Comparison of ENCODE assay signal across 1 cellular context in the genomic region with DNA sequence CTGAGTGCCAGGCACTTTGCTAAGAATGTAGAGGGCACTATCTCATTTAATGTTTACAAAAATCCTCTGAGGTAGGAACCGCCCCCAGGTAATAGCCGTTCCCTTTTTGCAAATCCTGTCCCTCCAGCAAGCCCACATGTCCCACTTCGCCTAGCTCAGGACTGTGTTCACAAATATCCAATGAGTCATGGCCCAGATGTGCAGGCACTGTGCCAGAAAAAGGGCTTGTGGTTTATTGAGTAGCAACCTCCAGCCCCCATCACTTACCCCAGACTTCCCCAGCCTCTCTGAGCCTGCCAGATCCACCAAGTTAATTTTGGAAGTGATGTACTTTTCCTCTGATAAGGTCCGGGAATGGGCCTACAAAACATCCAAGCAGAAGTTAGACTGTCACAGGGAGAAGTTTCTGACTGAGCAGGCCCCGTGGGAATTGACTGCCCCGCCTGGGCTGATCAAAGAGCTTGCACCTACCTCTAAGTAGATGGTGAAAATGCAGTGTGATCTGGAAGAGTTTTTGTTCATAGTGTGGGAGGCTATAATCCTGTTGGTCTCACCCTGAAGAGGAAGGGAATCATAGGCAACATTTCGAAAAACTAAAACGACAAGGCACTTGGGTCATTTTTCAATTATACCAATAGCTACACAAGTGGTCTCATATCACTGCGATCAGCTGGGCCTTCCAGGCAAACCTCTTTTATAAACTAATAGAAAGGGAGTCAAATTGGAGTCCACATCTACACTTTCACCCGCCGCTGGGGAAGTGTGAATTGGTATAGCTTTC.
TF ChIP-seq lines count a peak whose summit lies in the region.

No MANE protein-coding gene starts in this region.

TF ChIP-seq in K562, 482 proteins besides CTCF, POLR2A, EP300 and RAD21 (continued from another document and continues in another):
- peak; percentile 94 for TF ChIP-seq MEF2A (IDR thresholded peaks at IDR 0.05; ENCODE audit: control insufficient read depth, low read depth, low read length)
- TF ChIP-seq HDGF (IDR thresholded peaks at IDR 0.05), result no peak
- TF ChIP-seq, protein P1, sequence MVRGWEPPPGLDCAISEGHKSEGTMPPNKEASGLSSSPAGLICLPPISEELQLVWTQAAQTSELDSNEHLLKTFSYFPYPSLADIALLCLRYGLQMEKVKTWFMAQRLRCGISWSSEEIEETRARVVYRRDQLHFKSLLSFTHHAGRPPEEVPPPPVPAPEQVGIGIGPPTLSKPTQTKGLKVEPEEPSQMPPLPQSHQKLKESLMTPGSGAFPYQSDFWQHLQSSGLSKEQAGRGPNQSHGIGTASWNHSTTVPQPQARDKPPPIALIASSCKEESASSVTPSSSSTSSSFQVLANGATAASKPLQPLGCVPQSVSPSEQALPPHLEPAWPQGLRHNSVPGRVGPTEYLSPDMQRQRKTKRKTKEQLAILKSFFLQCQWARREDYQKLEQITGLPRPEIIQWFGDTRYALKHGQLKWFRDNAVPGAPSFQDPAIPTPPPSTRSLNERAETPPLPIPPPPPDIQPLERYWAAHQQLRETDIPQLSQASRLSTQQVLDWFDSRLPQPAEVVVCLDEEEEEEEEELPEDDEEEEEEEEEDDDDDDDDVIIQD (CRISPR knock-in tag; IDR thresholded peaks at IDR 0.05), result no peak
- no peak for TF ChIP-seq KDM5B (IDR thresholded peaks at IDR 0.05; ENCODE audit: insufficient replicate concordance, low read depth, low read length)
- TF ChIP-seq FOS (IDR thresholded peaks at IDR 0.05; ENCODE audit: extremely low read depth, insufficient read length), result peak; percentile 63
- TF ChIP-seq, protein P2, sequence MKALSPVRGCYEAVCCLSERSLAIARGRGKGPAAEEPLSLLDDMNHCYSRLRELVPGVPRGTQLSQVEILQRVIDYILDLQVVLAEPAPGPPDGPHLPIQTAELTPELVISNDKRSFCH (CRISPR knock-in tag; IDR thresholded peaks at IDR 0.05), result no peak
- TF ChIP-seq, protein P2 (tag; IDR thresholded peaks at IDR 0.05), result no peak
- TF ChIP-seq SRSF1 (IDR thresholded peaks at IDR 0.05; ENCODE audit: low read depth, low read length), result no peak
- TF ChIP-seq PRMT5 (CRISPR knock-in tag; IDR thresholded peaks at IDR 0.05), result no peak
- no peak for TF ChIP-seq ETS2 (tag; IDR thresholded peaks at IDR 0.05; ENCODE audit: borderline replicate concordance, poor library complexity, severe bottlenecking)
- TF ChIP-seq NFIX (CRISPR knock-in tag; IDR thresholded peaks at IDR 0.05; ENCODE audit: low read depth), result peak; percentile 57; the same call in 1 of the 2 replicates
- TF ChIP-seq SMARCE1 (IDR thresholded peaks at IDR 0.05), result peak; percentile 95
- TF ChIP-seq, protein P3, sequence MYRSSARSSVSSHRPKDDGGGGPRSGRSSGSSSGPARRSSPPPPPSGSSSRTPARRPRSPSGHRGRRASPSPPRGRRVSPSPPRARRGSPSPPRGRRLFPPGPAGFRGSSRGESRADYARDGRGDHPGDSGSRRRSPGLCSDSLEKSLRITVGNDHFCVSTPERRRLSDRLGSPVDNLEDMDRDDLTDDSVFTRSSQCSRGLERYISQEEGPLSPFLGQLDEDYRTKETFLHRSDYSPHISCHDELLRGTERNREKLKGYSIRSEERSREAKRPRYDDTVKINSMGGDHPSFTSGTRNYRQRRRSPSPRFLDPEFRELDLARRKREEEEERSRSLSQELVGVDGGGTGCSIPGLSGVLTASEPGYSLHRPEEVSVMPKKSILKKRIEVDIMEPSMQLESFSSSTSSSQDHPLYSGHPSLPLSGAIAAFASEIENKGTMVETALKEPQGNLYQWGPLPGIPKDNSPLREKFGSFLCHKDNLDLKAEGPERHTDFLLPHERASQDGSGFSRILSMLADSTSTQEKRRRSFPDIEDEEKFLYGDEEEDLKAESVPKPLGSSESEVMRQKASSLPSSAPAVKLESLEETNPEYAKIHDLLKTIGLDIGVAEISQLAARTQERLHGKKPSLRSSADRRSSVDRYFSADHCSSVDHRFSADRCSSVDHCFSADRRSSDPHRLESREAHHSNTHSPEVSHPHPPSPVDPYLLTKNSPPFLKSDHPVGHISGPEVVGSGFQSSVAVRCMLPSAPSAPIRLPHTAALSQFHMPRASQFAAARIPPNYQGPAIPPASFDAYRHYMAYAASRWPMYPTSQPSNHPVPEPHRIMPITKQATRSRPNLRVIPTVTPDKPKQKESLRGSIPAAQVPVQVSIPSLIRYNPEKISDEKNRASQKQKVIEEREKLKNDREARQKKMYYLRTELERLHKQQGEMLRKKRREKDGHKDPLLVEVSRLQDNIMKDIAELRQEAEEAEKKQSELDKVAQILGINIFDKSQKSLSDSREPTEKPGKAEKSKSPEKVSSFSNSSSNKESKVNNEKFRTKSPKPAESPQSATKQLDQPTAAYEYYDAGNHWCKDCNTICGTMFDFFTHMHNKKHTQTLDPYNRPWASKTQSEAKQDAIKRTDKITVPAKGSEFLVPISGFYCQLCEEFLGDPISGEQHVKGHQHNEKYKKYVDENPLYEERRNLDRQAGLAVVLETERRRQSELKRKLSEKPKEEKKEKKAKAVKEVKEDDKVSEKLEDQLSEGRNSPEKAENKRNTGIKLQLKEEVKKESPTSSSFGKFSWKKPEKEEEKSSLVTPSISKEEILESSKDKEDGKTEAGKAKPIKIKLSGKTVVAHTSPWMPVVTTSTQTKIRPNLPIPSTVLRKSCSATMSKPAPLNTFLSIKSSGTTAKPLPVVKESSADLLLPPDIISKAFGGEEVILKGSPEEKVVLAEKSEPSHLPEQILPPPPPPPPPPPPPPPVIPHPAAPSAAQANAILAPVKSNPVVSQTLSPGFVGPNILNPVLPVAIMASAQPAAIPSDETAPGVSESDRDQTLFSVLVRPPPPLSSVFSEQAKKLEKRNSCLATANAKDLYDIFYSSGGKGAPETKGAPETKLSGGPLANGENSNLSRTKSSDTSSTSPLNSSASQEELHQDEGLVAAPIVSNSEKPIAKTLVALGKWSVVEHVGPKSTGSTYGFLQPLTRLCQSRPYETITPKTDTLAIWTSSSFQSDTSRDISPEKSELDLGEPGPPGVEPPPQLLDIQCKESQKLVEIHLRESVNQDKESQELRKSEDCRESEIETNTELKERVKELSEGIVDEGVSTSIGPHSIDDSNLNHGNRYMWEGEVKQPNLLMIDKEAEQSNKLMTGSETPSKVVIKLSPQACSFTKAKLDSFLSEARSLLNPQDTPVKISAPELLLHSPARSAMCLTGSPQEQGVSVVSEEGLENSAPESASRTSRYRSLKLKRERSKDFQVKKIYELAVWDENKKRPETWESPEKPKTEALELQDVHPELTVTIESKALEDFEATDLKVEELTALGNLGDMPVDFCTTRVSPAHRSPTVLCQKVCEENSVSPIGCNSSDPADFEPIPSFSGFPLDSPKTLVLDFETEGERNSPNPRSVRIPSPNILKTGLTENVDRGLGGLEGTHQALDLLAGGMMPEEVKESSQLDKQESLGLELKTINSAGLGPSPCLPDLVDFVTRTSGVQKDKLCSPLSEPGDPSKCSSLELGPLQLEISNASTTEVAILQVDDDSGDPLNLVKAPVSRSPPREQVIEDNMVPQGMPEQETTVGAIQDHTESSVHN (IDR thresholded peaks at IDR 0.05; ENCODE audit: borderline replicate concordance in 1 of 2, low read depth in 1 of 2), result peak in 1 of 2 experiments; percentile 75; a peak in 1 of 4 replicates
- TF ChIP-seq, protein P4, sequence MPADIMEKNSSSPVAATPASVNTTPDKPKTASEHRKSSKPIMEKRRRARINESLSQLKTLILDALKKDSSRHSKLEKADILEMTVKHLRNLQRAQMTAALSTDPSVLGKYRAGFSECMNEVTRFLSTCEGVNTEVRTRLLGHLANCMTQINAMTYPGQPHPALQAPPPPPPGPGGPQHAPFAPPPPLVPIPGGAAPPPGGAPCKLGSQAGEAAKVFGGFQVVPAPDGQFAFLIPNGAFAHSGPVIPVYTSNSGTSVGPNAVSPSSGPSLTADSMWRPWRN (IDR thresholded peaks at IDR 0.05; ENCODE audit: low read depth), result peak; percentile 49; the same call in 1 of the 2 replicates
- no peak for TF ChIP-seq RBM15 (IDR thresholded peaks at IDR 0.05; ENCODE audit: insufficient read depth, low read length)
- peak; percentile 31 for TF ChIP-seq NEUROD1 (IDR thresholded peaks at IDR 0.05; ENCODE audit: borderline replicate concordance, low read depth, low read length, partially characterized antibody)
- peak; percentile 85 for TF ChIP-seq SMAD1 (IDR thresholded peaks at IDR 0.05; ENCODE audit: low read depth, low read length, partially characterized antibody)
- TF ChIP-seq NUFIP1 (IDR thresholded peaks at IDR 0.05; ENCODE audit: partially characterized antibody), result no peak
- peak; percentile 81; the same call in 1 of the 2 replicates for TF ChIP-seq FOXP1 (CRISPR knock-in tag; IDR thresholded peaks at IDR 0.05)
- TF ChIP-seq EWSR1 (IDR thresholded peaks at IDR 0.05; ENCODE audit: borderline replicate concordance, low read depth, partially characterized antibody), result no peak
- TF ChIP-seq, protein P5, sequence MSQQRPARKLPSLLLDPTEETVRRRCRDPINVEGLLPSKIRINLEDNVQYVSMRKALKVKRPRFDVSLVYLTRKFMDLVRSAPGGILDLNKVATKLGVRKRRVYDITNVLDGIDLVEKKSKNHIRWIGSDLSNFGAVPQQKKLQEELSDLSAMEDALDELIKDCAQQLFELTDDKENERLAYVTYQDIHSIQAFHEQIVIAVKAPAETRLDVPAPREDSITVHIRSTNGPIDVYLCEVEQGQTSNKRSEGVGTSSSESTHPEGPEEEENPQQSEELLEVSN (IDR thresholded peaks at IDR 0.05; ENCODE audit: borderline replicate concordance in 1 of 2, extremely low read depth in 1 of 2, insufficient read depth in 1 of 2, insufficient read length in 1 of 2, low read depth in 1 of 2, low read length in 1 of 2, poor library complexity in 1 of 2, severe bottlenecking in 1 of 2), result peak in 1 of 2 experiments; percentile 60
- TF ChIP-seq ARID1B (IDR thresholded peaks at IDR 0.05), result peak; percentile 91
- no peak for TF ChIP-seq ZNF253 (CRISPR knock-in tag; conservative IDR thresholded peaks at IDR 0.05)
- TF ChIP-seq TCF7 (IDR thresholded peaks at IDR 0.05; ENCODE audit: borderline replicate concordance), result no peak
- peak; percentile 66; the same call in 1 of the 2 replicates for TF ChIP-seq ZNF197 (CRISPR knock-in tag; IDR thresholded peaks at IDR 0.05; ENCODE audit: low read depth)
- TF ChIP-seq FOXK2 (conservative IDR thresholded peaks at IDR 0.05 in 1 of 2, IDR thresholded peaks at IDR 0.05 in 1 of 2; ENCODE audit: low read depth in 2 of 2), result peak; percentile 49 to 54; a peak in 1 of 4 replicates
- no peak for TF ChIP-seq ZNF431 (CRISPR knock-in tag; IDR thresholded peaks at IDR 0.05)
- TF ChIP-seq JUN (IDR thresholded peaks at IDR 0.05; ENCODE audit: borderline replicate concordance, low read depth, low read length), result peak; percentile 96
- peak; percentile 93; the same call in 1 of the 2 replicates for TF ChIP-seq JUN (CRISPR knock-in tag; IDR thresholded peaks at IDR 0.05; ENCODE audit: borderline replicate concordance)
- peak; percentile 57; the same call in 1 of the 2 replicates for TF ChIP-seq PML (IDR thresholded peaks at IDR 0.05; ENCODE audit: low read length)
- TF ChIP-seq ZNF444 (CRISPR knock-in tag; IDR thresholded peaks at IDR 0.05), result no peak
- TF ChIP-seq, protein P6, sequence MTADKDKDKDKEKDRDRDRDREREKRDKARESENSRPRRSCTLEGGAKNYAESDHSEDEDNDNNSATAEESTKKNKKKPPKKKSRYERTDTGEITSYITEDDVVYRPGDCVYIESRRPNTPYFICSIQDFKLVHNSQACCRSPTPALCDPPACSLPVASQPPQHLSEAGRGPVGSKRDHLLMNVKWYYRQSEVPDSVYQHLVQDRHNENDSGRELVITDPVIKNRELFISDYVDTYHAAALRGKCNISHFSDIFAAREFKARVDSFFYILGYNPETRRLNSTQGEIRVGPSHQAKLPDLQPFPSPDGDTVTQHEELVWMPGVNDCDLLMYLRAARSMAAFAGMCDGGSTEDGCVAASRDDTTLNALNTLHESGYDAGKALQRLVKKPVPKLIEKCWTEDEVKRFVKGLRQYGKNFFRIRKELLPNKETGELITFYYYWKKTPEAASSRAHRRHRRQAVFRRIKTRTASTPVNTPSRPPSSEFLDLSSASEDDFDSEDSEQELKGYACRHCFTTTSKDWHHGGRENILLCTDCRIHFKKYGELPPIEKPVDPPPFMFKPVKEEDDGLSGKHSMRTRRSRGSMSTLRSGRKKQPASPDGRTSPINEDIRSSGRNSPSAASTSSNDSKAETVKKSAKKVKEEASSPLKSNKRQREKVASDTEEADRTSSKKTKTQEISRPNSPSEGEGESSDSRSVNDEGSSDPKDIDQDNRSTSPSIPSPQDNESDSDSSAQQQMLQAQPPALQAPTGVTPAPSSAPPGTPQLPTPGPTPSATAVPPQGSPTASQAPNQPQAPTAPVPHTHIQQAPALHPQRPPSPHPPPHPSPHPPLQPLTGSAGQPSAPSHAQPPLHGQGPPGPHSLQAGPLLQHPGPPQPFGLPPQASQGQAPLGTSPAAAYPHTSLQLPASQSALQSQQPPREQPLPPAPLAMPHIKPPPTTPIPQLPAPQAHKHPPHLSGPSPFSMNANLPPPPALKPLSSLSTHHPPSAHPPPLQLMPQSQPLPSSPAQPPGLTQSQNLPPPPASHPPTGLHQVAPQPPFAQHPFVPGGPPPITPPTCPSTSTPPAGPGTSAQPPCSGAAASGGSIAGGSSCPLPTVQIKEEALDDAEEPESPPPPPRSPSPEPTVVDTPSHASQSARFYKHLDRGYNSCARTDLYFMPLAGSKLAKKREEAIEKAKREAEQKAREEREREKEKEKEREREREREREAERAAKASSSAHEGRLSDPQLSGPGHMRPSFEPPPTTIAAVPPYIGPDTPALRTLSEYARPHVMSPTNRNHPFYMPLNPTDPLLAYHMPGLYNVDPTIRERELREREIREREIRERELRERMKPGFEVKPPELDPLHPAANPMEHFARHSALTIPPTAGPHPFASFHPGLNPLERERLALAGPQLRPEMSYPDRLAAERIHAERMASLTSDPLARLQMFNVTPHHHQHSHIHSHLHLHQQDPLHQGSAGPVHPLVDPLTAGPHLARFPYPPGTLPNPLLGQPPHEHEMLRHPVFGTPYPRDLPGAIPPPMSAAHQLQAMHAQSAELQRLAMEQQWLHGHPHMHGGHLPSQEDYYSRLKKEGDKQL (CRISPR knock-in tag; IDR thresholded peaks at IDR 0.05; ENCODE audit: borderline replicate concordance), result no peak
- peak; percentile 73; the same call in 1 of the 2 replicates for TF ChIP-seq NBN (IDR thresholded peaks at IDR 0.05; ENCODE audit: low read depth)
- TF ChIP-seq TCF3 (CRISPR knock-in tag; IDR thresholded peaks at IDR 0.05), result peak; percentile 82
- peak; percentile 46; the same call in 1 of the 2 replicates for TF ChIP-seq KAT7 (CRISPR knock-in tag; IDR thresholded peaks at IDR 0.05; ENCODE audit: borderline replicate concordance)
- TF ChIP-seq LCOR (CRISPR knock-in tag; IDR thresholded peaks at IDR 0.05), result peak; percentile 97
- TF ChIP-seq KDM4B (IDR thresholded peaks at IDR 0.05; ENCODE audit: borderline replicate concordance in 2 of 2, low read depth in 1 of 2), result no peak
- 0 out of 2 replicates have a peak, but pooled peaks have one; percentile 52 for TF ChIP-seq PHF21A (IDR thresholded peaks at IDR 0.05; ENCODE audit: borderline replicate concordance, low read depth)
- TF ChIP-seq FOSL1 (tag; conservative IDR thresholded peaks at IDR 0.05), result peak; percentile 97
- TF ChIP-seq, protein P7, sequence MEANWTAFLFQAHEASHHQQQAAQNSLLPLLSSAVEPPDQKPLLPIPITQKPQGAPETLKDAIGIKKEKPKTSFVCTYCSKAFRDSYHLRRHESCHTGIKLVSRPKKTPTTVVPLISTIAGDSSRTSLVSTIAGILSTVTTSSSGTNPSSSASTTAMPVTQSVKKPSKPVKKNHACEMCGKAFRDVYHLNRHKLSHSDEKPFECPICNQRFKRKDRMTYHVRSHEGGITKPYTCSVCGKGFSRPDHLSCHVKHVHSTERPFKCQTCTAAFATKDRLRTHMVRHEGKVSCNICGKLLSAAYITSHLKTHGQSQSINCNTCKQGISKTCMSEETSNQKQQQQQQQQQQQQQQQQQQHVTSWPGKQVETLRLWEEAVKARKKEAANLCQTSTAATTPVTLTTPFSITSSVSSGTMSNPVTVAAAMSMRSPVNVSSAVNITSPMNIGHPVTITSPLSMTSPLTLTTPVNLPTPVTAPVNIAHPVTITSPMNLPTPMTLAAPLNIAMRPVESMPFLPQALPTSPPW (CRISPR knock-in tag; IDR thresholded peaks at IDR 0.05), result peak; percentile 71
